21 cellular contexts compared by ENCODE assay signal in the genomic region with DNA sequence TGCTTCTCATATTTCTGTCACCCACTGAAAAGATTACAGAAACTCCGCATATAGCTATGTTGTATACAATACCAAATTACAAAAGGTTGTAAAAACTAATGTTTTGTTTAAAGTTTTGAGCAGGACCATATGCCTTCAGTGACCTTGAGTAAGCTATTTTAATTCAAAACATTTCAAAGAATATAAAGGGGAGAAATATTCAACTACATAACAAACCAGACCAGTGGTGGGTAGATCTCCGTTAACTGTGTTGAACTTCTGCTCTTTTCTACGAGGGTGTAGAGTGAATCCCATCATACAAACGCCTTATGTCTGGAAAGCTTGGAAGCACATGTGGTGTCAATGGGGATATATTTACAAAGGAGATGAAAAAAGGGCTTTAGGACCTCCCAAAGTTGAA.
"Had no signal": no experiment of that assay in that cellular context is flagged by ENCODE, and none has a peak within 500 bp of the region (broad histone marks: within the 10 kb centered on the region; RNA-seq: fewer than 3 reads in every experiment).

No MANE protein-coding gene starts in this region.

- H3K27ac Mint-ChIP-seq: activated CD8-positive, alpha-beta T cell treated with anti-CD3 and anti-CD28 coated beads for 36 hours; activated naive CD4-positive, alpha-beta T cell treated with anti-CD3 and anti-CD28 coated beads, Interleukin-2, amount 50 U/mL, for 72 hours; stimulated activated memory B cell treated with anti-CD40 and anti-IgM and Interleukin-4, amounts not matched to agents 10 μg/mL and 1 μg/mL and 100 μg/mL, for 72 hours; WTC11 had no signal

- H3K27ac ChIP-seq: brain microvascular endothelial cell, lower lobe of right lung had no signal

- H3K27me3 ChIP-seq: brain microvascular endothelial cell, heart left ventricle, pancreas, transverse colon had no signal

- H3K36me3 Mint-ChIP-seq: activated naive CD4-positive, alpha-beta T cell treated with anti-CD3 and anti-CD28 coated beads, Interleukin-2, amount 50 U/mL, for 72 hours; stimulated activated memory B cell treated with anti-CD40 and anti-IgM and Interleukin-4, amounts not matched to agents 10 μg/mL and 1 μg/mL and 100 μg/mL, for 72 hours; WTC11 had no signal

- H3K4me3 Mint-ChIP-seq: activated CD8-positive, alpha-beta T cell treated with anti-CD3 and anti-CD28 coated beads for 36 hours; central memory CD8-positive, alpha-beta T cell; stimulated activated memory B cell treated with anti-CD40 and anti-IgM and Interleukin-4, amounts not matched to agents 10 μg/mL and 1 μg/mL and 100 μg/mL, for 72 hours; WTC11 had no signal

- H3K9me3 ChIP-seq: heart left ventricle, lower lobe of right lung, pancreas, transverse colon had no signal

- H3K36me3 ChIP-seq: brain microvascular endothelial cell, lower lobe of right lung, pancreas, transverse colon had no signal

- H3K9me3 Mint-ChIP-seq: activated CD8-positive, alpha-beta T cell treated with anti-CD3 and anti-CD28 coated beads for 36 hours; central memory CD8-positive, alpha-beta T cell; stimulated activated memory B cell treated with anti-CD40 and anti-IgM and Interleukin-4, amounts not matched to agents 10 μg/mL and 1 μg/mL and 100 μg/mL, for 72 hours; WTC11 had no signal

- H3K27me3 Mint-ChIP-seq: central memory CD8-positive, alpha-beta T cell; stimulated activated memory B cell treated with anti-CD40 and anti-IgM and Interleukin-4, amounts not matched to agents 10 μg/mL and 1 μg/mL and 100 μg/mL, for 72 hours had no signal

- H3K4me1 Mint-ChIP-seq: central memory CD8-positive, alpha-beta T cell; stimulated activated memory B cell treated with anti-CD40 and anti-IgM and Interleukin-4, amounts not matched to agents 10 μg/mL and 1 μg/mL and 100 μg/mL, for 72 hours had no signal

- H3K4me3 ChIP-seq: heart left ventricle, lower lobe of right lung, pancreas, transverse colon had no signal

- DNase-seq: activated CD4-positive, alpha-beta T cell treated with anti-CD3 and anti-CD28 coated beads for 4 hours; activated CD8-positive, alpha-beta T cell treated with anti-CD3 and anti-CD28 coated beads for 36 hours; activated effector memory CD4-positive, alpha-beta T cell treated with anti-CD3 and anti-CD28 coated beads, Interleukin-2, amount 50 U/mL, for 16 hours; activated T-cell treated with anti-CD3 and anti-CD28 coated beads, Interleukin-2, amount 50 U/mL, for 48 hours; amygdala; brain microvascular endothelial cell; cortex of kidney; effector CD4-positive, alpha-beta T cell; heart left ventricle; left cardiac atrium; lower lobe of right lung; midbrain; stimulated activated CD4-positive, alpha-beta T cell treated with anti-CD3 and anti-CD28 coated beads, Interleukin-2, amount 100 ng/mL, for 48 hours; substantia nigra; SW 1271; transverse colon had no signal

- ATAC-seq: activated CD8-positive, alpha-beta T cell treated with anti-CD3 and anti-CD28 coated beads for 36 hours; heart left ventricle; left cardiac atrium; lower lobe of right lung; stimulated activated memory B cell treated with anti-CD40 and anti-IgM and Interleukin-4, amounts not matched to agents 10 μg/mL and 1 μg/mL and 100 μg/mL, for 72 hours; WTC11 had no signal
